8 cellular contexts compared by ENCODE assay signal in the genomic region with DNA sequence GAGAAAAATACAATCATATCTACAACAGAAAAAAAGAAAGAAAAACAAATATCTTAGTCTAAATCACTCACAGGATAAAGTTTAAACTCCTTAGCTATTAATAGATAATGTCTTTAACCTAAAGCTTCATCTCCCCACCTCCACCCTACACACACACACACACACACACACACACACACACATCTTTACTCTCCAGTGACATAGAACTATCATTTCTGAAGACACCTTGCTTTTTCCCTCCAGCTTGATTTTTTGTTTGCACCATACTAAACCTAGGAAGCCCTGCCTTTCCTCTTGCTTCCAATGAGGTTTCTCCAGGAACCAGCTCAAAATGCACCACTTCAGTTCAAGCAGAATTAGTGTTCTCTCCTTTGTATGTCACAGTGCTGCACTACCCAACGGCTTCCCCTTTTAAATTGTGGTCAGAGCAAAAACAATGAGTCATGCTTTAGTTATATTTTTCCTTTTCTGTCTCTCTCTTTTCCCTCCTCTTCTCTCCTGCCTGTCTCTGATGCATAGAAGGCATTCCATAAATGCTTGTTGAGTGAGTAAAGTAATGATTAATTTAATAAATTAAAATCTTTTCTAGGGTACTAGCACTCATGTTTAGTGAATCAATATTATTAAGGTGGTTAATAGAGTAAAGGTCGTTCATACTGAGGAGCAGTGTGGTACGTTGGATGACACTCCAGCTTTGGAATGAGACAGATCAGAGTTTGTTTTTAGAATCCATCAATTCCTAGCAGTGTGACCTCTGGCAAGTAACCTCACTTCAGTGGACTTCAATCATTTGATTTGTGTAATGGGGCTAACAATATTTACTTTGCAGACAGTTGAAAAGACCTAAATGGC. TPM values are rescaled to one million over a fixed set of nuclear protein-coding genes. Genes with fewer than 3 reads are reported as not detected.
DNase-seq lines count a peak whose midpoint lies in the region; ATAC-seq and TF ChIP-seq lines count a peak whose summit lies in the region.

No MANE protein-coding gene starts in this region.

- no peaks in the 10 kb centered on the region for H3K27me3 ChIP-seq in thymus (ENCODE audit: control insufficient read depth, insufficient read depth)
- H3K27me3 ChIP-seq in right cardiac atrium (ENCODE audit: control insufficient read depth, insufficient read depth): no peaks in the 10 kb centered on the region

- CTCF ChIA-PET in Calu3 (lab: Charles Lee): no interaction called here

- H3K4me1 ChIP-seq in thymus (ENCODE audit: control insufficient read depth, insufficient read depth, low read length) (no peaks in the 10 kb centered on the region), right cardiac atrium (ENCODE audit: control insufficient read depth, insufficient read depth, low read length) (no peaks in the 10 kb centered on the region)

- H3K27me3 Mint-ChIP-seq in Calu3 (ENCODE audit: unreplicated experiment): no peaks in the 10 kb centered on the region

- WGBS in thymus: 20% methylated on average over 3 of the region's 3 CpGs
- 33% methylated on average over 3 of the region's 3 CpGs for WGBS in right cardiac atrium

- H3K27ac ChIP-seq in thymus (ENCODE audit: low read depth) (no peak overlapping the region), right cardiac atrium (ENCODE audit: low read length) (no peak overlapping the region)

- no peaks in the 10 kb centered on the region for H3K36me3 Mint-ChIP-seq in Calu3 (ENCODE audit: insufficient read depth, unreplicated experiment)

- no peaks in the 10 kb centered on the region for H3K36me3 ChIP-seq in thymus (ENCODE audit: control insufficient read depth, insufficient read depth)

- intact Hi-C loops in Calu3 (cut with micrococcal nuclease; ENCODE audit: unreplicated experiment) (no loop called here), right cardiac atrium (cut with DNase I) (no loop called here)

- H3K9me3 Mint-ChIP-seq in Calu3 (ENCODE audit: low read depth, unreplicated experiment): peaks cover 4% of the 10 kb centered on the region

- H3K4me1 Mint-ChIP-seq in Calu3 (ENCODE audit: low read depth, unreplicated experiment): peaks cover 10% of the 10 kb centered on the region

- H3K9me3 ChIP-seq in thymus (ENCODE audit: control insufficient read depth): no peaks in the 10 kb centered on the region
- no peaks in the 10 kb centered on the region for H3K9me3 ChIP-seq in right cardiac atrium (ENCODE audit: control insufficient read depth, low read length)

- peak; percentile 11 for DNase-seq in Calu3
- DNase-seq in NOMO-1 treated with DMSO at 0.1 percent for 48 hours (lab: John Stamatoyannopoulos, UW; ENCODE audit: unreplicated experiment): peak; percentile 93
- peak; percentile 67 for DNase-seq in fibroblast of gingiva (ENCODE audit: low read depth)
- no peak for DNase-seq in activated effector memory CD4-positive, alpha-beta T cell treated with anti-CD3 and anti-CD28 coated beads, Interleukin-2, amount 50 U/mL, for 16 hours
- DNase-seq in midbrain (lab: John Stamatoyannopoulos, UW): no peak
- DNase-seq in right cardiac atrium: no peak

- no peak for TF ChIP-seq CTCF in Calu3 (IDR thresholded peaks at IDR 0.05; ENCODE audit: unreplicated experiment)

- no TSS peak for BruUV-seq in Calu3 (replicated peaks; lab: Mats Ljungman, UMichigan)

- H3K27ac Mint-ChIP-seq in Calu3 (ENCODE audit: unreplicated experiment): peak overlapping the region; percentile 69

- H3K4me3 ChIP-seq in thymus (ENCODE audit: low read length) (peak overlapping the region; percentile 7), right cardiac atrium (ENCODE audit: low read length) (no peak overlapping the region)

- peak overlapping the region; percentile 24 for H3K4me3 Mint-ChIP-seq in Calu3 (ENCODE audit: low read depth, unreplicated experiment)

- ATAC-seq in GM21786 (IDR thresholded peaks at IDR 0.05; ENCODE audit: unreplicated experiment) (peak; percentile 41), right cardiac atrium (no peak)

RNA-seq across cellular contexts. Expression of gene RTL3, which starts 5.9 kb away (rescaled TPM):
- total RNA-seq in Calu3 (2022) (not detected in 2 replicates), right cardiac atrium (under 1 TPM in 1 of 4 donors, not detected in 3; 0.12 TPM)
- polyA plus RNA-seq in thymus (0.05 TPM), right cardiac atrium (0.07 TPM)

Comparison
In these comparisons a context has a peak if more than half of its experiments do, and no peak if none do; other contexts are left out.
1. DNase-seq: peak in Calu3 (single experiment), NOMO-1 treated with DMSO at 0.1 percent for 48 hours (single experiment) and fibroblast of gingiva (single experiment); none in activated effector memory CD4-positive, alpha-beta T cell treated with anti-CD3 and anti-CD28 coated beads, Interleukin-2, amount 50 U/mL, for 16 hours (single experiment), midbrain (single experiment) and right cardiac atrium (0 of 3).